Comparison of ENCODE assay signal across 2 cellular contexts in the genomic region with DNA sequence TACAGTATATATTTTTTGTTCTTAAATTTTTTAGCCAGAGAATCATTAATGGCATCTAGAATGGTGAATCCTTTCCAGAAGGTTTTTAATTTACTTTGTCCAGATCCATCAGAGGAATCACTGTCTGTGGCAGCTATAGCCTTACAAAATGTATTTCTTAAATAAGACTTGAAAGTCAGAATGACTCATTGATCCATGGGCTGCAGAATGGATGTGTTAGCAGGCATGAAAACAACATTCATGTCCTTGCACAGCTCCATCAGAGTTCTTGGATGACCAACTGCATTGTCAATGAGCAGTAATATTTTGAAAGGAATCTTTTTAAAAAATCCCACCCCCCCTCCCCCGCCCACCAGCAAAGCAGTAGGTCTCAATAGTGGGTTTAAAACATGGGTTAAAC.
TF ChIP-seq lines count a peak whose summit lies in the region.

No MANE protein-coding gene starts in this region.

TF ChIP-seq in HepG2, 621 proteins besides CTCF, POLR2A, EP300 and RAD21:
- no peak for TF ChIP-seq ZNF761 (CRISPR knock-in tag; conservative IDR thresholded peaks at IDR 0.05)
- TF ChIP-seq, protein P1, sequence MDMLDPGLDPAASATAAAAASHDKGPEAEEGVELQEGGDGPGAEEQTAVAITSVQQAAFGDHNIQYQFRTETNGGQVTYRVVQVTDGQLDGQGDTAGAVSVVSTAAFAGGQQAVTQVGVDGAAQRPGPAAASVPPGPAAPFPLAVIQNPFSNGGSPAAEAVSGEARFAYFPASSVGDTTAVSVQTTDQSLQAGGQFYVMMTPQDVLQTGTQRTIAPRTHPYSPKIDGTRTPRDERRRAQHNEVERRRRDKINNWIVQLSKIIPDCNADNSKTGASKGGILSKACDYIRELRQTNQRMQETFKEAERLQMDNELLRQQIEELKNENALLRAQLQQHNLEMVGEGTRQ (IDR thresholded peaks at IDR 0.05; ENCODE audit: low read depth, low read length): no peak
- TF ChIP-seq, protein P1 (CRISPR knock-in tag; IDR thresholded peaks at IDR 0.05; ENCODE audit: borderline replicate concordance): no peak
- no peak for TF ChIP-seq ZNF354B (CRISPR knock-in tag; IDR thresholded peaks at IDR 0.05)
- TF ChIP-seq POGZ (CRISPR knock-in tag; IDR thresholded peaks at IDR 0.05): no peak
- no peak for TF ChIP-seq JDP2 (CRISPR knock-in tag; IDR thresholded peaks at IDR 0.05; ENCODE audit: borderline replicate concordance)
- TF ChIP-seq, protein P2, sequence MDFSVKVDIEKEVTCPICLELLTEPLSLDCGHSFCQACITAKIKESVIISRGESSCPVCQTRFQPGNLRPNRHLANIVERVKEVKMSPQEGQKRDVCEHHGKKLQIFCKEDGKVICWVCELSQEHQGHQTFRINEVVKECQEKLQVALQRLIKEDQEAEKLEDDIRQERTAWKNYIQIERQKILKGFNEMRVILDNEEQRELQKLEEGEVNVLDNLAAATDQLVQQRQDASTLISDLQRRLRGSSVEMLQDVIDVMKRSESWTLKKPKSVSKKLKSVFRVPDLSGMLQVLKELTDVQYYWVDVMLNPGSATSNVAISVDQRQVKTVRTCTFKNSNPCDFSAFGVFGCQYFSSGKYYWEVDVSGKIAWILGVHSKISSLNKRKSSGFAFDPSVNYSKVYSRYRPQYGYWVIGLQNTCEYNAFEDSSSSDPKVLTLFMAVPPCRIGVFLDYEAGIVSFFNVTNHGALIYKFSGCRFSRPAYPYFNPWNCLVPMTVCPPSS (IDR thresholded peaks at IDR 0.05): no peak
- no peak for TF ChIP-seq FOXJ3 (CRISPR knock-in tag; IDR thresholded peaks at IDR 0.05; ENCODE audit: borderline replicate concordance)
- peak; percentile 56 for TF ChIP-seq HNRNPK (IDR thresholded peaks at IDR 0.05; ENCODE audit: low read depth, low read length, poor library complexity, severe bottlenecking)
TF ChIP-seq in HepG2: peak in this region for 1.

TF ChIP-seq in GM12878, 131 proteins besides CTCF, POLR2A, EP300 and RAD21:
- TF ChIP-seq, protein P3, sequence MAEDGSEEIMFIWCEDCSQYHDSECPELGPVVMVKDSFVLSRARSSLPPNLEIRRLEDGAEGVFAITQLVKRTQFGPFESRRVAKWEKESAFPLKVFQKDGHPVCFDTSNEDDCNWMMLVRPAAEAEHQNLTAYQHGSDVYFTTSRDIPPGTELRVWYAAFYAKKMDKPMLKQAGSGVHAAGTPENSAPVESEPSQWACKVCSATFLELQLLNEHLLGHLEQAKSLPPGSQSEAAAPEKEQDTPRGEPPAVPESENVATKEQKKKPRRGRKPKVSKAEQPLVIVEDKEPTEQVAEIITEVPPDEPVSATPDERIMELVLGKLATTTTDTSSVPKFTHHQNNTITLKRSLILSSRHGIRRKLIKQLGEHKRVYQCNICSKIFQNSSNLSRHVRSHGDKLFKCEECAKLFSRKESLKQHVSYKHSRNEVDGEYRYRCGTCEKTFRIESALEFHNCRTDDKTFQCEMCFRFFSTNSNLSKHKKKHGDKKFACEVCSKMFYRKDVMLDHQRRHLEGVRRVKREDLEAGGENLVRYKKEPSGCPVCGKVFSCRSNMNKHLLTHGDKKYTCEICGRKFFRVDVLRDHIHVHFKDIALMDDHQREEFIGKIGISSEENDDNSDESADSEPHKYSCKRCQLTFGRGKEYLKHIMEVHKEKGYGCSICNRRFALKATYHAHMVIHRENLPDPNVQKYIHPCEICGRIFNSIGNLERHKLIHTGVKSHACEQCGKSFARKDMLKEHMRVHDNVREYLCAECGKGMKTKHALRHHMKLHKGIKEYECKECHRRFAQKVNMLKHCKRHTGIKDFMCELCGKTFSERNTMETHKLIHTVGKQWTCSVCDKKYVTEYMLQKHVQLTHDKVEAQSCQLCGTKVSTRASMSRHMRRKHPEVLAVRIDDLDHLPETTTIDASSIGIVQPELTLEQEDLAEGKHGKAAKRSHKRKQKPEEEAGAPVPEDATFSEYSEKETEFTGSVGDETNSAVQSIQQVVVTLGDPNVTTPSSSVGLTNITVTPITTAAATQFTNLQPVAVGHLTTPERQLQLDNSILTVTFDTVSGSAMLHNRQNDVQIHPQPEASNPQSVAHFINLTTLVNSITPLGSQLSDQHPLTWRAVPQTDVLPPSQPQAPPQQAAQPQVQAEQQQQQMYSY (CRISPR knock-in tag; IDR thresholded peaks at IDR 0.05): no peak
- TF ChIP-seq GATAD2B (conservative IDR thresholded peaks at IDR 0.05; ENCODE audit: low read depth) (no peak), CBFB (IDR thresholded peaks at IDR 0.05; ENCODE audit: low read depth) (no peak), ETV6 (conservative IDR thresholded peaks at IDR 0.05 in 1 of 2, IDR thresholded peaks at IDR 0.05 in 1 of 2; ENCODE audit: borderline replicate concordance in 1 of 2, low read depth in 1 of 2) (no peak)
